In the genomic region with DNA sequence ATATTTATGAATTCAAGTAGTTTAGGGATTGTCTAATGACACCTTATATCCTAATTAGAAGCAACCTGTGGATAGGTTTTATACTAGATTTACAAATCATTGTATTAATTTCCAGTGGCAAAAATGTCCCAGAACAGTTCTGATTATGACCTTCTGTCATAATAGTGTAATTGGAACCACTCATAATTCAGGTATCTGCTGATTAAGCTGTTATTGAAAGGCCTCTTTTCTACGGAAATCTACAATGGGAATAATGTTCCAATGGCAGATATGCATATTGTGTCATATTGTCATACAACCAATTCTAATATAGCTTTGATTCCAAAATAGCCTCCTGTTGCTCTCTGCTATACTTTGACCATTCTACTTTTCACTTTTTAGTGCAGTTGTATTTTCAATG, we compare ENCODE assay signal across 6 cellular contexts.
"Had no signal": no experiment of that assay in that cellular context is flagged by ENCODE, and none has a peak within 500 bp of the region (broad histone marks: within the 10 kb centered on the region; RNA-seq: fewer than 3 reads in every experiment).

No MANE protein-coding gene starts in this region.

- FAIRE-seq: GM12878, GM12891, GM18507, GM19239 had no signal

- H3K4me3 ChIP-seq: GM12878 had no signal

- DNase-seq: GDM1, GF-D8 had no signal

- ATAC-seq: GM12878 had no signal
